ENCODE assay signal across 8 cellular contexts in the genomic region with DNA sequence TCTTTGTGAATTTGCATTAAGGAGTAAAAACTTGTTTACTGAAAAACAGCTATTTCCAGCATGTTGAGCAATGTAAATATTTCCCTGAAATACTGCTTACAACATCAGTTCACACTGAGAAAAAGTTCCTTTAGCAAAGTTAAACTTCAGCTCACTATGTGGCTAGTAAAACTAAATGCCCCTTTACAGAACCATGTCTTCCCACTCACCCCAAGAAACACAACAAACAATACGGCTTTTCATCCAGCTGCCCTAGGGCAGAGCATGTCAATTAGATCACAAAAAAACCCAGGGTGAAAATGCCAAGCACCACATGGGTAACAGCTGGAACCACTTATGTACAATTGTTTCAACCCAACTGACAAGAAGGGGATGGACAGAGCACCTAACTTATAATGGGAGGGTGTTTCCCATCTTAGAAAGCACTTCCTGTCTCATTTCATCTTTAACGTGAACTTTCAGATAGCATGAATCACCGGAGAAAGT. TPM values are rescaled to one million over a fixed set of nuclear protein-coding genes. Genes with fewer than 3 reads are reported as not detected.
DNase-seq lines count a peak whose midpoint lies in the region; ATAC-seq and TF ChIP-seq lines count a peak whose summit lies in the region.

No MANE protein-coding gene starts in this region.

- peak overlapping the region in 5 of 59 donors; percentile 3 to 63 (median 22) for H3K27ac ChIP-seq in dorsolateral prefrontal cortex

- no peak for DNase-seq in WTC11 (ENCODE audit: low spot score)
- DNase-seq in renal cortical epithelial cell (ENCODE audit: low read depth), result peak; percentile 32
- no peak for DNase-seq in HPDE6-E6E7 (ENCODE audit: extremely low spot score)
- DNase-seq in left colon, result no peak
- DNase-seq in dorsolateral prefrontal cortex, result no peak
- no peak for DNase-seq in endothelial cell (ENCODE audit: low spot score)

- ATAC-seq in GM18870 (IDR thresholded peaks at IDR 0.05; ENCODE audit: unreplicated experiment) (peak; percentile 85), HG02759 (IDR thresholded peaks at IDR 0.05; ENCODE audit: unreplicated experiment) (peak; percentile 91), WTC11 (peak; percentile 58), left colon (no peak)

- H3K27me3 Mint-ChIP-seq in WTC11 (ENCODE audit: low read depth), result peaks cover 50% of the 10 kb centered on the region
- H3K27me3 Mint-ChIP-seq in endothelial cell (ENCODE audit: unreplicated experiment), result peaks cover 3% of the 10 kb centered on the region

- intact Hi-C loops in left colon (cut with DNase I, micrococcal nuclease) (no loop called here), dorsolateral prefrontal cortex (cut with DNase I) (no loop called here)

- H3K36me3 Mint-ChIP-seq in WTC11, result no peaks in the 10 kb centered on the region; the same call in 1 of the 2 replicates
- peaks cover 15% of the 10 kb centered on the region for H3K36me3 Mint-ChIP-seq in endothelial cell (ENCODE audit: low read depth, unreplicated experiment)

- H3K4me3 Mint-ChIP-seq in WTC11 (no peak overlapping the region), endothelial cell (ENCODE audit: unreplicated experiment) (no peak overlapping the region)

- POLR2A ChIA-PET in WTC11 (lab: Charles Lee), result no interaction called here

- H3K4me1 Mint-ChIP-seq in WTC11 (peaks cover 12% of the 10 kb centered on the region), endothelial cell (ENCODE audit: unreplicated experiment) (peaks cover 5% of the 10 kb centered on the region)

- CTCF ChIA-PET in WTC11 (lab: Charles Lee), result interaction anchor here (1.9 kb wide), 1 partner anchor 86 kb away, joined by 5 read pairs; no protein-coding TSS in a partner anchor

- H3K4me3 ChIP-seq in dorsolateral prefrontal cortex, result peak overlapping the region in 7 of 59 donors; percentile 4 to 28 (median 15)

- TF ChIP-seq CTCF in WTC11 (IDR thresholded peaks at IDR 0.05) (no peak), dorsolateral prefrontal cortex (IDR thresholded peaks at IDR 0.05 in 54 of 56, conservative IDR thresholded peaks at IDR 0.05 in 2 of 56; ENCODE audit: low read depth in 1 of 56, partially characterized antibody in 56 of 56) (no peak), endothelial cell (IDR thresholded peaks at IDR 0.05; ENCODE audit: unreplicated experiment) (no peak)

- H3K9me3 Mint-ChIP-seq in WTC11 (peaks cover 8% of the 10 kb centered on the region), endothelial cell (ENCODE audit: unreplicated experiment) (no peaks in the 10 kb centered on the region)

- H3K27ac Mint-ChIP-seq in WTC11 (no peak overlapping the region), endothelial cell (ENCODE audit: unreplicated experiment) (no peak overlapping the region)

- peaks cover 0 to 79% (median 14%) of the 10 kb centered on the region in 45 donors for H3K27me3 ChIP-seq in dorsolateral prefrontal cortex

TF ChIP-seq in WTC11, 78 proteins besides CTCF, POLR2A, EP300 and RAD21:
- no peak for TF ChIP-seq SMAD3 (CRISPR knock-in tag; IDR thresholded peaks at IDR 0.05; ENCODE audit: borderline replicate concordance)
- no peak for TF ChIP-seq MYBL2 (CRISPR knock-in tag; IDR thresholded peaks at IDR 0.05)
- no peak for TF ChIP-seq EMX1 (CRISPR knock-in tag; IDR thresholded peaks at IDR 0.05)
- TF ChIP-seq, protein P1, sequence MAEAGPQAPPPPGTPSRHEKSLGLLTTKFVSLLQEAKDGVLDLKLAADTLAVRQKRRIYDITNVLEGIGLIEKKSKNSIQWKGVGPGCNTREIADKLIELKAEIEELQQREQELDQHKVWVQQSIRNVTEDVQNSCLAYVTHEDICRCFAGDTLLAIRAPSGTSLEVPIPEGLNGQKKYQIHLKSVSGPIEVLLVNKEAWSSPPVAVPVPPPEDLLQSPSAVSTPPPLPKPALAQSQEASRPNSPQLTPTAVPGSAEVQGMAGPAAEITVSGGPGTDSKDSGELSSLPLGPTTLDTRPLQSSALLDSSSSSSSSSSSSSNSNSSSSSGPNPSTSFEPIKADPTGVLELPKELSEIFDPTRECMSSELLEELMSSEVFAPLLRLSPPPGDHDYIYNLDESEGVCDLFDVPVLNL (CRISPR knock-in tag; IDR thresholded peaks at IDR 0.05; ENCODE audit: borderline replicate concordance, low read depth), result no peak
- TF ChIP-seq JUN (CRISPR knock-in tag; IDR thresholded peaks at IDR 0.05), result no peak
- TF ChIP-seq, protein P2, sequence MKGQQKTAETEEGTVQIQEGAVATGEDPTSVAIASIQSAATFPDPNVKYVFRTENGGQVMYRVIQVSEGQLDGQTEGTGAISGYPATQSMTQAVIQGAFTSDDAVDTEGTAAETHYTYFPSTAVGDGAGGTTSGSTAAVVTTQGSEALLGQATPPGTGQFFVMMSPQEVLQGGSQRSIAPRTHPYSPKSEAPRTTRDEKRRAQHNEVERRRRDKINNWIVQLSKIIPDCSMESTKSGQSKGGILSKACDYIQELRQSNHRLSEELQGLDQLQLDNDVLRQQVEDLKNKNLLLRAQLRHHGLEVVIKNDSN (CRISPR knock-in tag; IDR thresholded peaks at IDR 0.05), result no peak
- TF ChIP-seq RORB (CRISPR knock-in tag; IDR thresholded peaks at IDR 0.05), result no peak
- no peak for TF ChIP-seq HMGA2 (CRISPR knock-in tag; IDR thresholded peaks at IDR 0.05)
- TF ChIP-seq TEAD4 (CRISPR knock-in tag; IDR thresholded peaks at IDR 0.05), result no peak
- TF ChIP-seq ZNF121 (CRISPR knock-in tag; IDR thresholded peaks at IDR 0.05), result no peak

RNA-seq across cellular contexts. Expression of a gene that starts 6.7 kb away (rescaled TPM):
- total RNA-seq in WTC11 (2021), result 19.2 to 29.8 TPM (median 28.6 TPM) in 3 replicates
- total RNA-seq in renal cortical epithelial cell, result 1.1 and 3.8 TPM in 2 replicates
- 10 to 100 TPM; 12.1 to 24.6 TPM for total RNA-seq in left colon
- 10 to 100 TPM in 19 of 120 experiments, 1 to 10 TPM in 101; 2.7 to 23.3 (median 5.6) TPM for total RNA-seq in dorsolateral prefrontal cortex
- total RNA-seq in endothelial cell (ENCODE audit: unreplicated experiment), result 186 TPM
